Comparison of ENCODE assay signal across 8 cellular contexts in the genomic region with DNA sequence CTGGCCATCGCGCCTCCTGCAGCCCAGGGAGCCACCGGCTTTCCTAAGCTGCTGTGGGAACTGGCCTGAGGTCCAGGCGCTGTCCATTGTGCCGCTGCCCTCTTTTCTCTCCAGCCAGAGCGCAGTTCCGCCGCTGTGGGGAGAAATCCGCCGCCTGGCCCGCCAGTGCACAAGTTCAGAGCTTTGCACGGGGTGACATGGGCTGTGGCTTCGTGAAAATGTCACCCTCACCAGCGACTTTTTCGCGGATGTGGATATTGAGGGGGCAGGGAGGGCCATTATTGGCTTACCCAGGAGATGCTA.
A peak's percentile ranks its signal among the peaks of the same experiment; 100 is the strongest.
DNase-seq lines count a peak whose midpoint lies in the region; ATAC-seq and TF ChIP-seq lines count a peak whose summit lies in the region.
"Not testable (repeated sequence)": the region's sequence is repeated elsewhere in the genome, so short reads cannot be mapped to it uniquely, and the experiment has no call there.

No MANE protein-coding gene starts in this region.

- intact Hi-C loops in dorsolateral prefrontal cortex (cut with DNase I) = loop anchor here in 1 of 2 donors (2.0 kb wide), 1 partner anchor 26 kb away; no protein-coding TSS in a partner anchor
- intact Hi-C loops in spleen (cut with DNase I; ENCODE audit: low total_unique reads) = not testable (repeated sequence)

- not testable (repeated sequence) for H3K4me1 Mint-ChIP-seq in CD8-positive, alpha-beta memory T cell; activated T-helper 17 cell treated with anti-CD3 and anti-CD28 coated beads, Interleukin-2, amount 50 U/mL, for 72 hours

- WGBS in spleen, 5 donors = 7 to 29% (median 26%) methylated on average over 5 to 16 of the region's 16 CpGs
- WGBS in upper lobe of left lung, 2 donors = 3 to 9% methylated on average over 9 to 11 of the region's 16 CpGs

- not testable (repeated sequence) for H3K36me3 ChIP-seq in CD8-positive, alpha-beta memory T cell (ENCODE audit: insufficient read depth, low read length); muscle layer of duodenum (ENCODE audit: control insufficient read depth in 1 of 2, insufficient read depth in 2 of 2, low read length in 2 of 2); spleen; upper lobe of left lung

- H3K27ac Mint-ChIP-seq in CD8-positive, alpha-beta memory T cell = peak overlapping the region in 4 of 8 donors; percentile 7 to 100 (median 78)
- not testable (repeated sequence) for H3K27ac Mint-ChIP-seq in activated T-helper 17 cell treated with anti-CD3 and anti-CD28 coated beads, Interleukin-2, amount 50 U/mL, for 72 hours

- TF ChIP-seq CTCF in dorsolateral prefrontal cortex (IDR thresholded peaks at IDR 0.05 in 54 of 56, conservative IDR thresholded peaks at IDR 0.05 in 2 of 56; ENCODE audit: low read depth in 1 of 56, partially characterized antibody in 56 of 56); spleen (IDR thresholded peaks at IDR 0.05 in 8 of 11, conservative IDR thresholded peaks at IDR 0.05 in 3 of 11); upper lobe of left lung (IDR thresholded peaks at IDR 0.05): not testable (repeated sequence)

- H3K4me3 ChIP-seq in CD8-positive, alpha-beta memory T cell (ENCODE audit: low read length) = peak overlapping the region; percentile 88
- H3K4me3 ChIP-seq in dorsolateral prefrontal cortex (peak overlapping the region; percentile 35 to 95 (median 77)), iPS-11a (ENCODE audit: low read depth, low read length) (peak overlapping the region; percentile 2), muscle layer of duodenum (ENCODE audit: low read depth in 1 of 2, low read length in 2 of 2) (peak overlapping the region; percentile 76 to 92), spleen (peak overlapping the region; percentile 52 to 92 (median 71)), upper lobe of left lung (peak overlapping the region in 3 of 4 donors; percentile 63 to 87 (median 67))

- H3K4me1 ChIP-seq in CD8-positive, alpha-beta memory T cell (ENCODE audit: insufficient read depth, low read length); muscle layer of duodenum (ENCODE audit: control insufficient read depth in 1 of 2, insufficient read depth in 2 of 2, low read length in 2 of 2): not testable (repeated sequence)
- H3K4me1 ChIP-seq in spleen = peaks cover 0 to 14% (median 0%) of the 10 kb centered on the region in 6 donors
- H3K4me1 ChIP-seq in upper lobe of left lung = peaks cover 0 to 11% (median 0%) of the 10 kb centered on the region in 4 donors

- TF ChIP-seq EP300 in upper lobe of left lung (IDR thresholded peaks at IDR 0.05) = not testable (repeated sequence)

- not testable (repeated sequence) for H3K27me3 Mint-ChIP-seq in CD8-positive, alpha-beta memory T cell; activated T-helper 17 cell treated with anti-CD3 and anti-CD28 coated beads, Interleukin-2, amount 50 U/mL, for 72 hours

- DNase-seq in CD8-positive, alpha-beta memory T cell = peak in 2 of 5 donors; percentile 3 to 4
- peak in 1 of 10 donors; percentile 29 for DNase-seq in dorsolateral prefrontal cortex
- not testable (repeated sequence) for DNase-seq in spleen
- peak in 1 of 2 donors; percentile 71 for DNase-seq in upper lobe of left lung

- peaks cover 4 to 19% (median 8%) of the 10 kb centered on the region in 5 donors for H3K9me3 Mint-ChIP-seq in CD8-positive, alpha-beta memory T cell
- not testable (repeated sequence) for H3K9me3 Mint-ChIP-seq in activated T-helper 17 cell treated with anti-CD3 and anti-CD28 coated beads, Interleukin-2, amount 50 U/mL, for 72 hours

- peak; percentile 71 for ATAC-seq in SK-N-SH treated with all-trans-retinoic acid at 6 μM for 48 hours
- ATAC-seq in activated T-helper 17 cell treated with anti-CD3 and anti-CD28 coated beads, Interleukin-2, amount 50 U/mL, for 72 hours (replicated peaks) = not testable (repeated sequence)
- ATAC-seq in upper lobe of left lung (ENCODE audit: low FRiP score in 2 of 2) = peak in 1 of 2 donors; percentile 41

- TF ChIP-seq POLR2A in spleen (IDR thresholded peaks at IDR 0.05); upper lobe of left lung (IDR thresholded peaks at IDR 0.05): not testable (repeated sequence)

- POLR2A ChIA-PET in CD8-positive, alpha-beta memory T cell (lab: Charles Lee) = interaction anchor here (3.6 kb wide), 1 partner anchor 25 kb away, joined by 18 read pairs; no protein-coding TSS in a partner anchor

- not testable (repeated sequence) for H3K27ac ChIP-seq in CD8-positive, alpha-beta memory T cell (ENCODE audit: low read depth, low read length); muscle layer of duodenum (ENCODE audit: low read length)
- peak overlapping the region in 34 of 59 donors; percentile 6 to 84 (median 64) for H3K27ac ChIP-seq in dorsolateral prefrontal cortex
- peak overlapping the region in 5 of 8 donors; percentile 41 to 75 (median 65) for H3K27ac ChIP-seq in spleen
- H3K27ac ChIP-seq in upper lobe of left lung = peak overlapping the region in 2 of 4 donors; percentile 67 to 73

- H3K9me3 ChIP-seq in CD8-positive, alpha-beta memory T cell (ENCODE audit: low read length); muscle layer of duodenum (ENCODE audit: control insufficient read depth in 1 of 2, low read length in 2 of 2): not testable (repeated sequence)
- peaks cover 0 to 96% (median 54%) of the 10 kb centered on the region in 8 donors for H3K9me3 ChIP-seq in spleen
- peaks cover 0 to 16% (median 6%) of the 10 kb centered on the region in 4 donors for H3K9me3 ChIP-seq in upper lobe of left lung

- not testable (repeated sequence) for H3K36me3 Mint-ChIP-seq in CD8-positive, alpha-beta memory T cell; activated T-helper 17 cell treated with anti-CD3 and anti-CD28 coated beads, Interleukin-2, amount 50 U/mL, for 72 hours (ENCODE audit: low read depth)

- H3K27me3 ChIP-seq in CD8-positive, alpha-beta memory T cell (ENCODE audit: insufficient read depth, low read length, poor library complexity, severe bottlenecking); dorsolateral prefrontal cortex; muscle layer of duodenum (ENCODE audit: low read depth, low read length); spleen (replicated peaks in 1 of 7); upper lobe of left lung: not testable (repeated sequence)

- peak overlapping the region; percentile 88 to 99 (median 97) for H3K4me3 Mint-ChIP-seq in CD8-positive, alpha-beta memory T cell
- peak overlapping the region; percentile 81 for H3K4me3 Mint-ChIP-seq in activated T-helper 17 cell treated with anti-CD3 and anti-CD28 coated beads, Interleukin-2, amount 50 U/mL, for 72 hours

- CTCF ChIA-PET in CD8-positive, alpha-beta memory T cell (lab: Charles Lee) = not testable (repeated sequence)

Comparison
In these comparisons a context has a peak if more than half of its experiments do, and no peak if none do; other contexts are left out.
1. H3K4me3 ChIP-seq: peak in every context shown above with its lines; median percentile 88 in CD8-positive, alpha-beta memory T cell; 84 in muscle layer of duodenum; 77 in dorsolateral prefrontal cortex; 71 in spleen; 67 in upper lobe of left lung; 2 in iPS-11a.